In genomic region chr12:1592444-1593231, GRCh38 we compare ENCODE assay signal across 8 cellular contexts. TPM values are rescaled to one million over a fixed set of nuclear protein-coding genes. Genes with fewer than 3 reads are reported as not detected.
DNase-seq lines count a peak whose midpoint lies in the region; ATAC-seq lines count a peak whose summit lies in the region.

No MANE protein-coding gene starts in this region.

- H3K4me1 ChIP-seq in mononuclear cell (ENCODE audit: insufficient read depth, low read length), result peaks cover 49% of the 10 kb centered on the region

- no peaks in the 10 kb centered on the region for H3K9me3 ChIP-seq in mononuclear cell (ENCODE audit: low read depth, low read length)

- peak; percentile 43 to 50 for ATAC-seq in stimulated activated naive B cell treated with anti-CD40 and anti-IgM and Interleukin-4, amounts not matched to agents 10 μg/mL and 1 μg/mL and 100 μg/mL, for 72 hours (replicated peaks)
- no peak for ATAC-seq in GM18867 (IDR thresholded peaks at IDR 0.05; ENCODE audit: unreplicated experiment)

- peak overlapping the region; percentile 92 for H3K27ac Mint-ChIP-seq in stimulated activated naive B cell treated with anti-CD40 and anti-IgM and Interleukin-4, amounts not matched to agents 10 μg/mL and 1 μg/mL and 100 μg/mL, for 72 hours

- peak; percentile 39 for DNase-seq in NCI-H2107 treated with DMSO at 0.1 percent for 48 hours (lab: John Stamatoyannopoulos, UW; ENCODE audit: unreplicated experiment)
- no peak for DNase-seq in NCI-H2107 (lab: John Stamatoyannopoulos, UW)
- DNase-seq in NCI-H2171 treated with DMSO at 0.1 percent for 48 hours (lab: John Stamatoyannopoulos, UW), result peak; percentile 84
- DNase-seq in activated CD4-positive, alpha-beta T cell treated with anti-CD3 and anti-CD28 coated beads, Interleukin-2, amount 50 U/mL, for 4 hours, result peak; percentile 54 to 57
- peak; percentile 13 for DNase-seq in effector CD8-positive, alpha-beta T cell (lab: John Stamatoyannopoulos, UW)
- peak; percentile 50 for DNase-seq in stimulated activated naive B cell treated with anti-CD40 and anti-IgM and Interleukin-4, amounts not matched to agents 10 μg/mL and 1 μg/mL and 100 μg/mL, for 72 hours

- no peaks in the 10 kb centered on the region for H3K9me3 Mint-ChIP-seq in stimulated activated naive B cell treated with anti-CD40 and anti-IgM and Interleukin-4, amounts not matched to agents 10 μg/mL and 1 μg/mL and 100 μg/mL, for 72 hours

- H3K27me3 Mint-ChIP-seq in stimulated activated naive B cell treated with anti-CD40 and anti-IgM and Interleukin-4, amounts not matched to agents 10 μg/mL and 1 μg/mL and 100 μg/mL, for 72 hours, result no peaks in the 10 kb centered on the region

- H3K4me3 Mint-ChIP-seq in stimulated activated naive B cell treated with anti-CD40 and anti-IgM and Interleukin-4, amounts not matched to agents 10 μg/mL and 1 μg/mL and 100 μg/mL, for 72 hours, result peak overlapping the region; percentile 89 to 95

- peaks cover 13 to 36% of the 10 kb centered on the region in 2 donors for H3K36me3 Mint-ChIP-seq in stimulated activated naive B cell treated with anti-CD40 and anti-IgM and Interleukin-4, amounts not matched to agents 10 μg/mL and 1 μg/mL and 100 μg/mL, for 72 hours

- H3K27me3 ChIP-seq in mononuclear cell (ENCODE audit: insufficient read depth, low read length), result no peaks in the 10 kb centered on the region

- H3K4me1 Mint-ChIP-seq in stimulated activated naive B cell treated with anti-CD40 and anti-IgM and Interleukin-4, amounts not matched to agents 10 μg/mL and 1 μg/mL and 100 μg/mL, for 72 hours, result peaks cover 46 to 64% of the 10 kb centered on the region in 2 donors

- peak overlapping the region; percentile 67 for H3K4me3 ChIP-seq in mononuclear cell (ENCODE audit: low read length)

RNA-seq across cellular contexts. Expression of gene FBXL14, which starts 1.7 kb away (rescaled TPM):
- 21.1 TPM for total RNA-seq in mononuclear cell

RNA-seq across cellular contexts. Expression of gene WNT5B, which starts 36.4 kb away (rescaled TPM):
- not detected for total RNA-seq in mononuclear cell
